ENCODE assay signal across 8 cellular contexts in genomic region chr14:20683125-20683895, GRCh38. TPM values are rescaled to one million over a fixed set of nuclear protein-coding genes. Genes with fewer than 3 reads are reported as not detected.
A peak's percentile ranks its signal among the peaks of the same experiment; 100 is the strongest.
DNase-seq lines count a peak whose midpoint lies in the region; ATAC-seq and TF ChIP-seq lines count a peak whose summit lies in the region.

No MANE protein-coding gene starts in this region.

- in situ Hi-C loops in ACHN (cut with HindIII; ENCODE audit: low pct_ligation_motif_present, low pct_unique_long_range_greater_than_20kb, low sequenced_read_pairs) = no loop called here

- peak; percentile 25 for ATAC-seq in GM18858 (IDR thresholded peaks at IDR 0.05; ENCODE audit: unreplicated experiment)
- peak; percentile 13 for ATAC-seq in HG03108 (IDR thresholded peaks at IDR 0.05; ENCODE audit: unreplicated experiment)
- peak; percentile 38 for ATAC-seq in activated CD8-positive, alpha-beta T cell treated with anti-CD3 and anti-CD28 coated beads, Interleukin-2, amount 10 ng/mL, durations not matched to agents 7 days and 5 days

- no peak overlapping the region for H3K27ac Mint-ChIP-seq in activated CD8-positive, alpha-beta T cell treated with anti-CD3 and anti-CD28 coated beads, Interleukin-2, amount 10 ng/mL, durations not matched to agents 7 days and 5 days
- no peak overlapping the region for H3K27ac Mint-ChIP-seq in endodermal cell

- no peaks in the 10 kb centered on the region for H3K27me3 ChIP-seq in endodermal cell (ENCODE audit: control insufficient read depth, insufficient read depth, low read length, poor library complexity, severe bottlenecking)

- no peak for TF ChIP-seq CTCF in endodermal cell (conservative IDR thresholded peaks at IDR 0.05)

- POLR2A ChIA-PET in activated CD8-positive, alpha-beta T cell treated with anti-CD3 and anti-CD28 coated beads, Interleukin-2, amount 10 ng/mL, durations not matched to agents 7 days and 5 days (lab: Charles Lee) = interaction anchor here (1.3 to 3.6 kb wide), 6 partner anchors 10 to 340 kb away, joined by 3 to 21 read pairs (median 6); partner anchors contain the start of gene PARP2

- H3K4me1 ChIP-seq in endodermal cell (ENCODE audit: control insufficient read depth, insufficient read depth, low read length) (peaks cover 9% of the 10 kb centered on the region), mesodermal cell (ENCODE audit: control insufficient read depth, insufficient read depth, low read length, poor library complexity, severe bottlenecking) (peaks cover 5% of the 10 kb centered on the region)

- H3K4me3 ChIP-seq in endodermal cell (ENCODE audit: low read length) (peak overlapping the region; percentile 98), mesodermal cell (ENCODE audit: extremely low read depth, insufficient read depth, low read length, poor library complexity, severe bottlenecking) (peak overlapping the region; percentile 85)

- no peaks in the 10 kb centered on the region for H3K9me3 ChIP-seq in endodermal cell (ENCODE audit: control insufficient read depth, low read length)
- H3K9me3 ChIP-seq in mesodermal cell (ENCODE audit: control insufficient read depth, low read length) = no peaks in the 10 kb centered on the region

- DNase-seq in ACHN (peak; percentile 86), NCI-H748 treated with DMSO at 0.1 percent for 48 hours (lab: John Stamatoyannopoulos, UW) (peak; percentile 77), endodermal cell (peak; percentile 93)
- peak; percentile 88 for DNase-seq in activated CD8-positive, alpha-beta T cell treated with anti-CD3 and anti-CD28 coated beads, Interleukin-2, amount 10 ng/mL, durations not matched to agents 7 days and 5 days
- DNase-seq in stimulated activated CD8-positive, alpha-beta memory T cell treated with anti-CD3 and anti-CD28 coated beads, Interleukin-15, amount 100 ng/mL, for 1 hour (ENCODE audit: low read depth) = peak; percentile 49

- H3K4me3 Mint-ChIP-seq in activated CD8-positive, alpha-beta T cell treated with anti-CD3 and anti-CD28 coated beads, Interleukin-2, amount 10 ng/mL, durations not matched to agents 7 days and 5 days = no peak overlapping the region
- H3K4me3 Mint-ChIP-seq in endodermal cell = no peak overlapping the region

- no peaks in the 10 kb centered on the region for H3K36me3 Mint-ChIP-seq in activated CD8-positive, alpha-beta T cell treated with anti-CD3 and anti-CD28 coated beads, Interleukin-2, amount 10 ng/mL, durations not matched to agents 7 days and 5 days (ENCODE audit: low read depth)
- H3K36me3 Mint-ChIP-seq in endodermal cell (ENCODE audit: low read depth) = no peaks in the 10 kb centered on the region

- CTCF ChIA-PET in activated CD8-positive, alpha-beta T cell treated with anti-CD3 and anti-CD28 coated beads, Interleukin-2, amount 10 ng/mL, durations not matched to agents 7 days and 5 days (lab: Charles Lee) = interaction anchor here (0.7 to 9.1 kb wide), 16 partner anchors 8 to 355 kb away, joined by 3 to 189 read pairs (median 6); partner anchors contain the start of gene PARP2

- H3K36me3 ChIP-seq in endodermal cell (ENCODE audit: control insufficient read depth, insufficient read depth, low read length) (no peaks in the 10 kb centered on the region), mesodermal cell (ENCODE audit: control insufficient read depth, insufficient read depth, low read length) (no peaks in the 10 kb centered on the region)

- peak overlapping the region; percentile 89 for H3K9ac ChIP-seq in endodermal cell (ENCODE audit: extremely low read depth, low read length, poor library complexity, severe bottlenecking)

- no peaks in the 10 kb centered on the region for H3K27me3 Mint-ChIP-seq in activated CD8-positive, alpha-beta T cell treated with anti-CD3 and anti-CD28 coated beads, Interleukin-2, amount 10 ng/mL, durations not matched to agents 7 days and 5 days (ENCODE audit: low read depth)
- peaks cover 5% of the 10 kb centered on the region for H3K27me3 Mint-ChIP-seq in endodermal cell (ENCODE audit: insufficient read depth)

- peaks cover 14% of the 10 kb centered on the region for H3K4me1 Mint-ChIP-seq in activated CD8-positive, alpha-beta T cell treated with anti-CD3 and anti-CD28 coated beads, Interleukin-2, amount 10 ng/mL, durations not matched to agents 7 days and 5 days (ENCODE audit: low read depth)
- H3K4me1 Mint-ChIP-seq in endodermal cell = peaks cover 16% of the 10 kb centered on the region

- H3K9me3 Mint-ChIP-seq in activated CD8-positive, alpha-beta T cell treated with anti-CD3 and anti-CD28 coated beads, Interleukin-2, amount 10 ng/mL, durations not matched to agents 7 days and 5 days (ENCODE audit: insufficient read depth) = no peaks in the 10 kb centered on the region
- H3K9me3 Mint-ChIP-seq in endodermal cell = no peaks in the 10 kb centered on the region

- 0% methylated on average over 33 to 38 of the region's 38 CpGs for WGBS in endodermal cell (ENCODE audit: insufficient coverage in 1 of 2, insufficient read length in 1 of 2), 2 experiments
- WGBS in mesodermal cell (ENCODE audit: insufficient coverage in 2 of 2), 2 experiments = 0 to 1% methylated on average over 24 to 34 of the region's 38 CpGs

- H3K27ac ChIP-seq in endodermal cell (ENCODE audit: low read depth, low read length) (peak overlapping the region; percentile 86), mesodermal cell (ENCODE audit: low read depth, low read length, severe bottlenecking) (peak overlapping the region; percentile 95)

RNA-seq across cellular contexts. Expression of gene RNASE4, which starts 1.1 kb away (rescaled TPM):
- total RNA-seq in activated CD8-positive, alpha-beta T cell treated with anti-CD3 and anti-CD28 coated beads, Interleukin-2, amount 10 ng/mL, durations not matched to agents 7 days and 5 days = 1 to 10 TPM in 1 of 2 experiments, under 1 TPM in 1; 0.63 to 1.6 TPM
- total RNA-seq in endodermal cell = 1 to 10 TPM in 1 of 2 donors, under 1 TPM in 1; 0.73 to 1.6 TPM
- polyA plus RNA-seq in endodermal cell (2013, experiment 1 of 2) = 2.6 TPM
- 4.6 TPM for polyA plus RNA-seq in endodermal cell (2013, experiment 2 of 2)
- polyA plus RNA-seq in mesodermal cell (2013, experiment 1 of 2) = 6.3 TPM
- 6.3 TPM for polyA plus RNA-seq in mesodermal cell (2013, experiment 2 of 2)

RNA-seq across cellular contexts. Expression of gene ANG, which starts 5.3 kb away (rescaled TPM):
- 1 to 10 TPM; 1.1 to 1.4 TPM for total RNA-seq in activated CD8-positive, alpha-beta T cell treated with anti-CD3 and anti-CD28 coated beads, Interleukin-2, amount 10 ng/mL, durations not matched to agents 7 days and 5 days
- total RNA-seq in endodermal cell = 1 to 10 TPM; 2.6 to 3.4 TPM
- polyA plus RNA-seq in endodermal cell (2013, experiment 1 of 2) = 6.4 TPM
- 4.8 TPM for polyA plus RNA-seq in endodermal cell (2013, experiment 2 of 2)
- polyA plus RNA-seq in mesodermal cell (2013, experiment 1 of 2) = 5.7 TPM
- 5.8 TPM for polyA plus RNA-seq in mesodermal cell (2013, experiment 2 of 2)

RNA-seq across cellular contexts. Expression of gene OR6S1, which starts 41.8 kb away (rescaled TPM):
- not detected for total RNA-seq in activated CD8-positive, alpha-beta T cell treated with anti-CD3 and anti-CD28 coated beads, Interleukin-2, amount 10 ng/mL, durations not matched to agents 7 days and 5 days
- not detected for total RNA-seq in endodermal cell
- polyA plus RNA-seq in endodermal cell (2013, experiment 1 of 2) = not detected
- polyA plus RNA-seq in endodermal cell (2013, experiment 2 of 2) = not detected
- not detected for polyA plus RNA-seq in mesodermal cell (2013, experiment 1 of 2)
- not detected for polyA plus RNA-seq in mesodermal cell (2013, experiment 2 of 2)

Comparison
In these comparisons a context has a peak if more than half of its experiments do, and no peak if none do; other contexts are left out.
1. Peak in every context shown above with its lines: DNase-seq, ATAC-seq, H3K4me3 ChIP-seq and H3K27ac ChIP-seq.